2 cellular contexts compared by ENCODE assay signal in the genomic region with DNA sequence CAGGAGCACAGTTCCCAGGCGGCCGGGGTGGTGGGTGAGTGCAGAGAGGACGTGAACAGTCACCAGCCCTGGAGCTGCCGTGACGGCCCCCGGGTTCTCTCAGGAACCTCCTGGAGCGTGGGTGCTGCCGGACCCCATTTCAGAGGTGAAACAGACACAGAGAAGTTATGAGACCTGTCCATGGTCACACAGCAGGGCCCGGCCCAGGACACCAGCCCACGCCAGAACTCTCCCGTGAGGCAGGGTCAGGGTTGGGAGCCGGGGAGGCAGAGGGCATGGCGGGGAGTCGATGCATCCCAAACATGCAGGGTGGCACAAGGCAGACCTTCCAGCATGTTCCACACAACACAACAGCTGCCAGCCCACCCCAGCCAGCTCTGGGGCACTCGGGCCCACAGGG.
TF ChIP-seq lines count a peak whose summit lies in the region.

No MANE protein-coding gene starts in this region.

TF ChIP-seq in WTC11, 78 proteins besides CTCF, POLR2A, EP300 and RAD21:
- TF ChIP-seq JUN (CRISPR knock-in tag; IDR thresholded peaks at IDR 0.05): no peak
- TF ChIP-seq, protein P1, sequence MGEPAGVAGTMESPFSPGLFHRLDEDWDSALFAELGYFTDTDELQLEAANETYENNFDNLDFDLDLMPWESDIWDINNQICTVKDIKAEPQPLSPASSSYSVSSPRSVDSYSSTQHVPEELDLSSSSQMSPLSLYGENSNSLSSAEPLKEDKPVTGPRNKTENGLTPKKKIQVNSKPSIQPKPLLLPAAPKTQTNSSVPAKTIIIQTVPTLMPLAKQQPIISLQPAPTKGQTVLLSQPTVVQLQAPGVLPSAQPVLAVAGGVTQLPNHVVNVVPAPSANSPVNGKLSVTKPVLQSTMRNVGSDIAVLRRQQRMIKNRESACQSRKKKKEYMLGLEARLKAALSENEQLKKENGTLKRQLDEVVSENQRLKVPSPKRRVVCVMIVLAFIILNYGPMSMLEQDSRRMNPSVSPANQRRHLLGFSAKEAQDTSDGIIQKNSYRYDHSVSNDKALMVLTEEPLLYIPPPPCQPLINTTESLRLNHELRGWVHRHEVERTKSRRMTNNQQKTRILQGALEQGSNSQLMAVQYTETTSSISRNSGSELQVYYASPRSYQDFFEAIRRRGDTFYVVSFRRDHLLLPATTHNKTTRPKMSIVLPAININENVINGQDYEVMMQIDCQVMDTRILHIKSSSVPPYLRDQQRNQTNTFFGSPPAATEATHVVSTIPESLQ (CRISPR knock-in tag; IDR thresholded peaks at IDR 0.05): no peak
- TF ChIP-seq ESRRA (CRISPR knock-in tag; IDR thresholded peaks at IDR 0.05; ENCODE audit: borderline replicate concordance): no peak
- TF ChIP-seq ZNF512 (CRISPR knock-in tag; IDR thresholded peaks at IDR 0.05; ENCODE audit: borderline replicate concordance): no peak

TF ChIP-seq in HepG2, 621 proteins besides CTCF, POLR2A, EP300 and RAD21:
- TF ChIP-seq CENPT (CRISPR knock-in tag; IDR thresholded peaks at IDR 0.05; ENCODE audit: low read depth) (no peak), ZNF768 (CRISPR knock-in tag; IDR thresholded peaks at IDR 0.05) (peak; percentile 94), ZXDC (CRISPR knock-in tag; IDR thresholded peaks at IDR 0.05) (no peak)
